ENCODE assay signal across 1 cellular context in genomic region chr10:131981429-131982184, GRCh38.
TF ChIP-seq lines count a peak whose summit lies in the region.

Gene BNIP3 (minus strand): TSS chr10:131981923. CDS start chr10:131981806, 117 bp downstream.

TF ChIP-seq in HepG2, 621 proteins besides CTCF, POLR2A, EP300 and RAD21 (continued from another document and continues in another):
- TF ChIP-seq RERE (CRISPR knock-in tag; IDR thresholded peaks at IDR 0.05; ENCODE audit: low read depth) (peak; percentile 28; the same call in 1 of the 2 replicates), TBP (CRISPR knock-in tag; IDR thresholded peaks at IDR 0.05) (no peak), JUNB (CRISPR knock-in tag; IDR thresholded peaks at IDR 0.05; ENCODE audit: borderline replicate concordance) (peak; percentile 35; the same call in 1 of the 2 replicates), ATF7-NPFF (CRISPR knock-in tag; IDR thresholded peaks at IDR 0.05; ENCODE audit: low read depth) (peak; percentile 93), HOXA9 (CRISPR knock-in tag; IDR thresholded peaks at IDR 0.05; ENCODE audit: borderline replicate concordance) (peak; percentile 72; the same call in 1 of the 2 replicates), GABPB1 (CRISPR knock-in tag; IDR thresholded peaks at IDR 0.05) (peak; percentile 79), TEF (CRISPR knock-in tag; IDR thresholded peaks at IDR 0.05) (0 out of 2 replicates have a peak, but pooled peaks have one; percentile 23), ZNF784 (CRISPR knock-in tag; IDR thresholded peaks at IDR 0.05; ENCODE audit: borderline replicate concordance) (0 out of 2 replicates have a peak, but pooled peaks have one; percentile 85), PTBP1 (IDR thresholded peaks at IDR 0.05; ENCODE audit: low read depth, low read length, poor library complexity, severe bottlenecking) (no peak), ZNF547 (CRISPR knock-in tag; IDR thresholded peaks at IDR 0.05) (peak; percentile 93; the same call in 1 of the 2 replicates), ZNF414 (CRISPR knock-in tag; IDR thresholded peaks at IDR 0.05) (0 out of 2 replicates have a peak, but pooled peaks have one; percentile 26), HNRNPK (IDR thresholded peaks at IDR 0.05; ENCODE audit: low read depth, low read length, poor library complexity, severe bottlenecking) (peak; percentile 51), ZNF839 (CRISPR knock-in tag; IDR thresholded peaks at IDR 0.05; ENCODE audit: borderline replicate concordance) (peak; percentile 77; the same call in 1 of the 2 replicates), ZNF747 (CRISPR knock-in tag; IDR thresholded peaks at IDR 0.05; ENCODE audit: borderline replicate concordance) (0 out of 2 replicates have a peak, but pooled peaks have one; percentile 47), ZNF564 (CRISPR knock-in tag; IDR thresholded peaks at IDR 0.05) (peak; percentile 49), MED13 (CRISPR knock-in tag; IDR thresholded peaks at IDR 0.05) (peak; percentile 82; the same call in 1 of the 2 replicates), MTA3 (CRISPR knock-in tag; IDR thresholded peaks at IDR 0.05) (no peak), MAZ (IDR thresholded peaks at IDR 0.05; ENCODE audit: borderline replicate concordance, low read depth, low read length) (peak; percentile 23; the same call in 1 of the 2 replicates), MAZ (CRISPR knock-in tag; IDR thresholded peaks at IDR 0.05; ENCODE audit: low read depth) (peak; percentile 96), ZNF263 (CRISPR knock-in tag; IDR thresholded peaks at IDR 0.05) (peak; percentile 22; the same call in 1 of the 2 replicates), ZNF180 (CRISPR knock-in tag; IDR thresholded peaks at IDR 0.05; ENCODE audit: borderline replicate concordance, low read depth) (no peak), KLF12 (CRISPR knock-in tag; IDR thresholded peaks at IDR 0.05; ENCODE audit: borderline replicate concordance) (peak; percentile 98), ZNF18 (CRISPR knock-in tag; IDR thresholded peaks at IDR 0.05; ENCODE audit: insufficient replicate concordance) (peak; percentile 75), ZSCAN21 (CRISPR knock-in tag; IDR thresholded peaks at IDR 0.05; ENCODE audit: borderline replicate concordance) (peak; percentile 95), FOXC1 (CRISPR knock-in tag; IDR thresholded peaks at IDR 0.05; ENCODE audit: borderline replicate concordance) (peak; percentile 64; the same call in 1 of the 2 replicates), AHR (CRISPR knock-in tag; IDR thresholded peaks at IDR 0.05) (peak; percentile 81; the same call in 1 of the 2 replicates), TERF1 (CRISPR knock-in tag; IDR thresholded peaks at IDR 0.05) (no peak), ZFP91 (CRISPR knock-in tag; IDR thresholded peaks at IDR 0.05; ENCODE audit: borderline replicate concordance) (peak; percentile 68; the same call in 1 of the 2 replicates), PITX1 (CRISPR knock-in tag; IDR thresholded peaks at IDR 0.05) (peak; percentile 20; the same call in 1 of the 2 replicates), GATA4 (IDR thresholded peaks at IDR 0.05; ENCODE audit: borderline replicate concordance, low read depth) (peak; percentile 75), ZNF75D (CRISPR knock-in tag; IDR thresholded peaks at IDR 0.05; ENCODE audit: borderline replicate concordance) (no peak), TCF12 (IDR thresholded peaks at IDR 0.05) (no peak), TCF12 (CRISPR knock-in tag; IDR thresholded peaks at IDR 0.05) (no peak), ZNF724P (CRISPR knock-in tag; IDR thresholded peaks at IDR 0.05; ENCODE audit: borderline replicate concordance) (peak; percentile 28; the same call in 1 of the 2 replicates), PHF20 (CRISPR knock-in tag; IDR thresholded peaks at IDR 0.05) (peak; percentile 60; the same call in 1 of the 2 replicates), RARG (CRISPR knock-in tag; IDR thresholded peaks at IDR 0.05; ENCODE audit: low read depth) (no peak), ZNF441 (CRISPR knock-in tag; IDR thresholded peaks at IDR 0.05; ENCODE audit: borderline replicate concordance) (peak; percentile 96; the same call in 1 of the 2 replicates), SIN3A (IDR thresholded peaks at IDR 0.05; ENCODE audit: borderline replicate concordance, low read depth, low read length) (peak; percentile 71; the same call in 1 of the 2 replicates), EEA1 (CRISPR knock-in tag; IDR thresholded peaks at IDR 0.05; ENCODE audit: borderline replicate concordance) (peak; percentile 57), ZNF136 (CRISPR knock-in tag; IDR thresholded peaks at IDR 0.05; ENCODE audit: low read depth) (0 out of 2 replicates have a peak, but pooled peaks have one; percentile 65), DZIP1 (CRISPR knock-in tag; IDR thresholded peaks at IDR 0.05) (0 out of 2 replicates have a peak, but pooled peaks have one; percentile 46), ZNF589 (CRISPR knock-in tag; conservative IDR thresholded peaks at IDR 0.05) (peak; percentile 66; the same call in 1 of the 2 replicates), IKZF1 (IDR thresholded peaks at IDR 0.05) (no peak), ZC3H13 (CRISPR knock-in tag; IDR thresholded peaks at IDR 0.05) (peak; percentile 75; the same call in 1 of the 2 replicates), SOX5 (CRISPR knock-in tag; IDR thresholded peaks at IDR 0.05; ENCODE audit: borderline replicate concordance) (peak; percentile 22; the same call in 1 of the 2 replicates), NR2F2 (IDR thresholded peaks at IDR 0.05; ENCODE audit: borderline replicate concordance, low read depth) (peak; percentile 17; the same call in 1 of the 2 replicates), ZNF143 (CRISPR knock-in tag; IDR thresholded peaks at IDR 0.05) (peak; percentile 47; the same call in 1 of the 2 replicates), ZSCAN30 (CRISPR knock-in tag; IDR thresholded peaks at IDR 0.05) (no peak), ISL2 (CRISPR knock-in tag; IDR thresholded peaks at IDR 0.05) (peak; percentile 54), ZSCAN22 (CRISPR knock-in tag; IDR thresholded peaks at IDR 0.05) (peak; percentile 39; the same call in 1 of the 2 replicates), FOXA3 (CRISPR knock-in tag; IDR thresholded peaks at IDR 0.05) (peak; percentile 38), SP4 (CRISPR knock-in tag; IDR thresholded peaks at IDR 0.05) (peak; percentile 83; the same call in 1 of the 2 replicates), SPEN (CRISPR knock-in tag; IDR thresholded peaks at IDR 0.05; ENCODE audit: low read depth) (peak; percentile 72; the same call in 1 of the 2 replicates), MATR3 (CRISPR knock-in tag; IDR thresholded peaks at IDR 0.05) (no peak)
